In genomic region chr7:36128448-36129047, GRCh38 we compare ENCODE assay signal across 8 cellular contexts. TPM values are rescaled to one million over a fixed set of nuclear protein-coding genes. Genes with fewer than 3 reads are reported as not detected.
DNase-seq lines count a peak whose midpoint lies in the region; ATAC-seq, FAIRE-seq and TF ChIP-seq lines count a peak whose summit lies in the region.

No MANE protein-coding gene starts in this region.

- ATAC-seq in lower lobe of right lung (peak; percentile 77 to 85), HG03280 (IDR thresholded peaks at IDR 0.05; ENCODE audit: unreplicated experiment) (no peak)
- ATAC-seq in activated CD4-positive, alpha-beta T cell treated with anti-CD3 and anti-CD28 coated beads for 36 hours = no peak

- POLR2A ChIA-PET in activated CD4-positive, alpha-beta T cell treated with anti-CD3 and anti-CD28 coated beads for 36 hours (lab: Charles Lee) = no interaction called here

- TF ChIP-seq CTCF in GM12873 (IDR thresholded peaks at IDR 0.05; ENCODE audit: insufficient read depth, low read depth, low read length, missing control alignments) = peak; percentile 42
- TF ChIP-seq CTCF in coronary artery (IDR thresholded peaks at IDR 0.05) = peak; percentile 88
- TF ChIP-seq CTCF in lower lobe of right lung (IDR thresholded peaks at IDR 0.05) = peak; percentile 61

- CTCF ChIA-PET in activated CD4-positive, alpha-beta T cell treated with anti-CD3 and anti-CD28 coated beads for 36 hours (lab: Charles Lee) = interaction anchor here (0.9 to 1.3 kb wide), 2 partner anchors 22 to 43 kb away, joined by 3 to 7 read pairs; no protein-coding TSS in a partner anchor

- DNase-seq in NCI-H446 treated with DMSO at 0.1 percent for 48 hours (lab: John Stamatoyannopoulos, UW) = peak; percentile 79
- DNase-seq in coronary artery (ENCODE audit: low spot score) = peak; percentile 90
- DNase-seq in lower lobe of right lung = peak; percentile 57
- DNase-seq in urothelium cell line (ENCODE audit: low spot score) = peak; percentile 91
- DNase-seq in NK-92 treated with Interleukin-12 subunit alpha and Interleukin-12 subunit beta, amount 100 ng/mL, for 24 hours (lab: John Stamatoyannopoulos, UW) = no peak
- no peak for DNase-seq in activated CD4-positive, alpha-beta T cell treated with anti-CD3 and anti-CD28 coated beads for 36 hours

- peaks cover 2% of the 10 kb centered on the region for H3K4me1 Mint-ChIP-seq in activated CD4-positive, alpha-beta T cell treated with anti-CD3 and anti-CD28 coated beads for 36 hours

- no peak overlapping the region for H3K27ac Mint-ChIP-seq in activated CD4-positive, alpha-beta T cell treated with anti-CD3 and anti-CD28 coated beads for 36 hours

- no peaks in the 10 kb centered on the region for H3K27me3 ChIP-seq in lower lobe of right lung (ENCODE audit: low read depth)

- peaks cover 3% of the 10 kb centered on the region for H3K27me3 Mint-ChIP-seq in activated CD4-positive, alpha-beta T cell treated with anti-CD3 and anti-CD28 coated beads for 36 hours

- H3K4me1 ChIP-seq in lower lobe of right lung = peaks cover 17% of the 10 kb centered on the region

- H3K9me3 Mint-ChIP-seq in activated CD4-positive, alpha-beta T cell treated with anti-CD3 and anti-CD28 coated beads for 36 hours (ENCODE audit: low read depth) = no peaks in the 10 kb centered on the region

- no peaks in the 10 kb centered on the region for H3K36me3 Mint-ChIP-seq in activated CD4-positive, alpha-beta T cell treated with anti-CD3 and anti-CD28 coated beads for 36 hours (ENCODE audit: low read depth)

- H3K4me3 ChIP-seq in coronary artery (peak overlapping the region; percentile 27), lower lobe of right lung (no peak overlapping the region)

- FAIRE-seq in urothelium cell line (lab: Jason Lieb, UNC) = peak; percentile 90

- H3K27ac ChIP-seq in coronary artery = peak overlapping the region; percentile 65 to 76
- peak overlapping the region; percentile 61 for H3K27ac ChIP-seq in lower lobe of right lung

- H3K4me3 Mint-ChIP-seq in activated CD4-positive, alpha-beta T cell treated with anti-CD3 and anti-CD28 coated beads for 36 hours = no peak overlapping the region

- intact Hi-C loops in lower lobe of right lung (cut with DNase I) = no loop called here
- intact Hi-C loops in activated CD4-positive, alpha-beta T cell treated with anti-CD3 and anti-CD28 coated beads for 36 hours (cut with DNase I, micrococcal nuclease) = no loop called here

- H3K9me3 ChIP-seq in lower lobe of right lung = no peaks in the 10 kb centered on the region

- H3K36me3 ChIP-seq in lower lobe of right lung = no peaks in the 10 kb centered on the region

RNA-seq across cellular contexts. Expression of gene EEPD1, which starts 24.5 kb away (rescaled TPM):
- 7.9 TPM for total RNA-seq in lower lobe of right lung
- total RNA-seq in activated CD4-positive, alpha-beta T cell treated with anti-CD3 and anti-CD28 coated beads for 36 hours = 1 to 10 TPM; 1.3 TPM

Comparison
In these comparisons a context has a peak if more than half of its experiments do, and no peak if none do; other contexts are left out.
1. DNase-seq: peak in NCI-H446 treated with DMSO at 0.1 percent for 48 hours (single experiment), coronary artery (single experiment), lower lobe of right lung (single experiment) and urothelium cell line (single experiment); none in NK-92 treated with Interleukin-12 subunit alpha and Interleukin-12 subunit beta, amount 100 ng/mL, for 24 hours (single experiment) and activated CD4-positive, alpha-beta T cell treated with anti-CD3 and anti-CD28 coated beads for 36 hours (single experiment).
2. ATAC-seq: peak in lower lobe of right lung (2 of 2); none in HG03280 (single experiment) and activated CD4-positive, alpha-beta T cell treated with anti-CD3 and anti-CD28 coated beads for 36 hours (single experiment).
3. Peak in every context shown above with its lines, with median percentiles within 50 percentile points of each other: CTCF ChIP-seq.